Comparison of ENCODE assay signal across 31 cellular contexts in the genomic region with DNA sequence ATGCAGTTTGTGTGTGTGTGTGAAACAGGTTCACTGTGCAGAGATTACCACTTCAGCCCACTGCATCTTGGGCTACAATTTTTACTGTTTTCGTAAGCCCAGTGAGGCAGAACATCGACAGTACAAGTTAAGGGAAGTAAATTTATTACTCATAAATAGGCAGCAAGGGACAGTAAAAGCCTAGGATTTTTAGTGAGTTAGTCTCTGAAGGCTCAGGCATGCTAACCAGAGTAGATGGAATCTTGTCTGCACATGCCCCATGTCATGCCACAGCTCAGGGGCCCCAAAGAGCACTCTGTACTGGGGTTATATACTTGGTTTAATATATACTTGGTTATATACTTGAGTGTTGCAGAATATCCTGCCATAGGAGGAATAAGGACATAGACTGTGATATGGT.
"Had no signal": no experiment of that assay in that cellular context is flagged by ENCODE, and none has a peak within 500 bp of the region (broad histone marks: within the 10 kb centered on the region; RNA-seq: fewer than 3 reads in every experiment).

No MANE protein-coding gene starts in this region.

- H3K36me3 ChIP-seq: adrenal gland, esophagus muscularis mucosa, WERI-Rb-1 had no signal

- H3K27me3 ChIP-seq: adrenal gland, body of pancreas, esophagus muscularis mucosa had no signal

- H3K4me1 ChIP-seq: adrenal gland, body of pancreas, esophagus muscularis mucosa had no signal

- H3K27ac ChIP-seq: adrenal gland, body of pancreas, esophagus muscularis mucosa, WERI-Rb-1 had no signal

- H3K4me3 ChIP-seq: adrenal gland, body of pancreas, esophagus muscularis mucosa had no signal

- FAIRE-seq: colon had no signal

- DNase-seq: activated B cell treated with CpG ODN at 0.5 μM for 24 hours; activated CD4-positive, alpha-beta T cell treated with anti-CD3 and anti-CD28 coated beads for 48 hours; activated CD4-positive, alpha-beta T cell treated with anti-CD3 and anti-CD28 coated beads, Interleukin-2, amount 50 U/mL, for 1 hour; activated CD4-positive, alpha-beta T cell treated with anti-CD3 and anti-CD28 coated beads, Interleukin-2, amount 50 U/mL, for 48 hours; activated CD8-positive, alpha-beta memory T cell treated with anti-CD3 and anti-CD28 coated beads, Interleukin-2, amount 10 ng/mL, durations not matched to agents 7 days and 5 days; activated CD8-positive, alpha-beta memory T cell treated with anti-CD3 and anti-CD28 coated beads, Interleukin-2, amount 50 U/mL, for 4 hours; activated CD8-positive, alpha-beta T cell treated with anti-CD3 and anti-CD28 coated beads, Interleukin-2, amount 10 ng/mL, durations not matched to agents 7 days and 5 days; activated effector memory CD4-positive, alpha-beta T cell treated with anti-CD3 and anti-CD28 coated beads, Interleukin-2, amount 50 U/mL, for 16 hours; activated naive CD4-positive, alpha-beta T cell treated with anti-CD3 and anti-CD28 coated beads for 36 hours; activated naive CD8-positive, alpha-beta T cell treated with anti-CD3 and anti-CD28 coated beads for 36 hours; activated naive CD8-positive, alpha-beta T cell treated with anti-CD3 and anti-CD28 coated beads, Interleukin-2, amount 50 U/mL, for 24 hours; activated T-cell treated with anti-CD3 and anti-CD28 coated beads, Interleukin-2, amount 50 U/mL, for 1 hour; activated T-cell treated with anti-CD3 and anti-CD28 coated beads, Interleukin-2, amount 50 U/mL, for 48 hours; adrenal gland; amygdala; aorta; body of pancreas; caudate nucleus; cortex of kidney; dermis blood vessel endothelial cell; effector CD4-positive, alpha-beta T cell; effector memory CD8-positive, alpha-beta T cell; erythroblast; glutamatergic neuron; T-helper 1 cell; T-helper 17 cell; T1000; WERI-Rb-1 had no signal

- ATAC-seq: activated CD4-positive, CD25-positive, alpha-beta regulatory T cell treated with anti-CD3 and anti-CD28 coated beads, Interleukin-2, amount 50 U/mL, for 24 hours; activated CD8-positive, alpha-beta memory T cell treated with anti-CD3 and anti-CD28 coated beads, Interleukin-2, amount 10 ng/mL, durations not matched to agents 7 days and 5 days; activated CD8-positive, alpha-beta T cell treated with anti-CD3 and anti-CD28 coated beads, Interleukin-2, amount 10 ng/mL, durations not matched to agents 7 days and 5 days; activated naive CD8-positive, alpha-beta T cell treated with anti-CD3 and anti-CD28 coated beads, Interleukin-2, amount 50 U/mL, for 24 hours; body of pancreas; effector memory CD8-positive, alpha-beta T cell; T-helper 17 cell had no signal

- H3K9me3 ChIP-seq: adrenal gland, body of pancreas had no signal
